In the genomic region with DNA sequence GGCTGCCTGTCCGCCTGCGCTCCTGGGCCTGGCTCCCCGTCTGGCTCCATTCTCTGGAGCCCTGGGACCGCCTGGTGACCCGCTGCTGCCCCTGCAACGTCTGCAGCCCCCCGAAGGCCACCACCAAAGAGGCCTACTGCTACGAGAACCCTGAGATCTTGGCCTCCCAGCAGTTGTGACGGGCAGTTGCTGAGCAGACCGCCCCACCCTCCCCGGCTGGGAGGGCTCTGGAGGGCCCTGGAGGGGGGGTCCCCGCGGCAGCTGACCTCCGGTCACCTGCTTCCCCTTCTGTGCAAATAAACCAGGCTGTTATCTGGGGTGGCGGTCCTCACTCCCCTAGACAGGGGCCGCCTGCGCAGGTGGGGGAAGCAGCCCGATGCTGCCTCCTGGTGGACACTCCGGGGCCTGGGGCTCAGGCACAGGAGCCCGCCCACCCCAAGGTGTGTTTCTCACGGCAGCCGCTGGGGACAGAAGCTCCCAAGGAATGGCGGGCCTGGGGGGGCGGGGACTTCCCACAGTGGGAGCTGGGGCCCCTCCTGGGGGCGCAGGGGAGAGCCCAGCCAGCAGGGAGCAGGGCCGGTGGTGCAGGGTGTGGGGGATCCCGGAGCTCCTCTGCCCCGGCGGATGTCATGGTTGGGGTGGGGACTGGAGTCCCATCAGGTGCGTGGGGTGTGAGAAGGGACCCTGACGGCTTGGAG, we compare ENCODE assay signal across 1 cellular context.
TF ChIP-seq lines count a peak whose summit lies in the region.

No MANE protein-coding gene starts in this region.

TF ChIP-seq in HepG2, 621 proteins besides CTCF, POLR2A, EP300 and RAD21 (continued from another document and continues in another):
- TF ChIP-seq, protein P1, sequence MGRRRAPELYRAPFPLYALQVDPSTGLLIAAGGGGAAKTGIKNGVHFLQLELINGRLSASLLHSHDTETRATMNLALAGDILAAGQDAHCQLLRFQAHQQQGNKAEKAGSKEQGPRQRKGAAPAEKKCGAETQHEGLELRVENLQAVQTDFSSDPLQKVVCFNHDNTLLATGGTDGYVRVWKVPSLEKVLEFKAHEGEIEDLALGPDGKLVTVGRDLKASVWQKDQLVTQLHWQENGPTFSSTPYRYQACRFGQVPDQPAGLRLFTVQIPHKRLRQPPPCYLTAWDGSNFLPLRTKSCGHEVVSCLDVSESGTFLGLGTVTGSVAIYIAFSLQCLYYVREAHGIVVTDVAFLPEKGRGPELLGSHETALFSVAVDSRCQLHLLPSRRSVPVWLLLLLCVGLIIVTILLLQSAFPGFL (CRISPR knock-in tag; IDR thresholded peaks at IDR 0.05) = no peak
- TF ChIP-seq EZH2 (conservative IDR thresholded peaks at IDR 0.05; ENCODE audit: low read depth, low read length) (no peak), PRPF4 (IDR thresholded peaks at IDR 0.05; ENCODE audit: low read depth, low read length, poor library complexity, severe bottlenecking) (no peak), ATF1 (CRISPR knock-in tag; IDR thresholded peaks at IDR 0.05) (no peak), NFYB (CRISPR knock-in tag; IDR thresholded peaks at IDR 0.05) (no peak), ZNF709 (CRISPR knock-in tag; IDR thresholded peaks at IDR 0.05) (peak; percentile 74; the same call in 1 of the 2 replicates), CBX2 (IDR thresholded peaks at IDR 0.05; ENCODE audit: low read depth, low read length) (no peak), CBX2 (CRISPR knock-in tag; IDR thresholded peaks at IDR 0.05; ENCODE audit: low read depth) (no peak), DPF2 (CRISPR knock-in tag; IDR thresholded peaks at IDR 0.05; ENCODE audit: borderline replicate concordance, low read depth) (no peak), FOXK2 (IDR thresholded peaks at IDR 0.05) (no peak), ZHX2 (IDR thresholded peaks at IDR 0.05; ENCODE audit: low read depth) (no peak), ZHX2 (CRISPR knock-in tag; IDR thresholded peaks at IDR 0.05; ENCODE audit: borderline replicate concordance) (0 out of 2 replicates have a peak, but pooled peaks have one; percentile 50), EED (CRISPR knock-in tag; IDR thresholded peaks at IDR 0.05) (no peak; the same call in 1 of the 2 replicates), ELF4 (CRISPR knock-in tag; IDR thresholded peaks at IDR 0.05; ENCODE audit: borderline replicate concordance) (no peak), ZNF446 (CRISPR knock-in tag; IDR thresholded peaks at IDR 0.05) (peak; percentile 34; the same call in 1 of the 2 replicates), KMT2B (CRISPR knock-in tag; IDR thresholded peaks at IDR 0.05) (peak; percentile 61; the same call in 1 of the 2 replicates), ZBTB1 (CRISPR knock-in tag; IDR thresholded peaks at IDR 0.05; ENCODE audit: borderline replicate concordance) (no peak), SMAD1 (CRISPR knock-in tag; IDR thresholded peaks at IDR 0.05; ENCODE audit: borderline replicate concordance, low read depth) (no peak; the same call in 1 of the 2 replicates), RELA (CRISPR knock-in tag; IDR thresholded peaks at IDR 0.05) (no peak; the same call in 1 of the 2 replicates), XBP1 (CRISPR knock-in tag; IDR thresholded peaks at IDR 0.05) (peak; percentile 66; the same call in 1 of the 2 replicates), FOSL2 (CRISPR knock-in tag; IDR thresholded peaks at IDR 0.05) (peak; percentile 39), ZNF674 (CRISPR knock-in tag; IDR thresholded peaks at IDR 0.05; ENCODE audit: low read depth) (no peak), SCMH1 (CRISPR knock-in tag; IDR thresholded peaks at IDR 0.05; ENCODE audit: borderline replicate concordance) (no peak), ELF3 (CRISPR knock-in tag; IDR thresholded peaks at IDR 0.05) (peak; percentile 51; the same call in 1 of the 2 replicates), ZNF180 (CRISPR knock-in tag; IDR thresholded peaks at IDR 0.05; ENCODE audit: borderline replicate concordance, low read depth) (no peak), UBTF (CRISPR knock-in tag; IDR thresholded peaks at IDR 0.05) (no peak; the same call in 1 of the 2 replicates)
- TF ChIP-seq, protein P2, sequence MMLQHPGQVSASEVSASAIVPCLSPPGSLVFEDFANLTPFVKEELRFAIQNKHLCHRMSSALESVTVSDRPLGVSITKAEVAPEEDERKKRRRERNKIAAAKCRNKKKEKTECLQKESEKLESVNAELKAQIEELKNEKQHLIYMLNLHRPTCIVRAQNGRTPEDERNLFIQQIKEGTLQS (CRISPR knock-in tag; IDR thresholded peaks at IDR 0.05) = no peak
- TF ChIP-seq, protein P3, sequence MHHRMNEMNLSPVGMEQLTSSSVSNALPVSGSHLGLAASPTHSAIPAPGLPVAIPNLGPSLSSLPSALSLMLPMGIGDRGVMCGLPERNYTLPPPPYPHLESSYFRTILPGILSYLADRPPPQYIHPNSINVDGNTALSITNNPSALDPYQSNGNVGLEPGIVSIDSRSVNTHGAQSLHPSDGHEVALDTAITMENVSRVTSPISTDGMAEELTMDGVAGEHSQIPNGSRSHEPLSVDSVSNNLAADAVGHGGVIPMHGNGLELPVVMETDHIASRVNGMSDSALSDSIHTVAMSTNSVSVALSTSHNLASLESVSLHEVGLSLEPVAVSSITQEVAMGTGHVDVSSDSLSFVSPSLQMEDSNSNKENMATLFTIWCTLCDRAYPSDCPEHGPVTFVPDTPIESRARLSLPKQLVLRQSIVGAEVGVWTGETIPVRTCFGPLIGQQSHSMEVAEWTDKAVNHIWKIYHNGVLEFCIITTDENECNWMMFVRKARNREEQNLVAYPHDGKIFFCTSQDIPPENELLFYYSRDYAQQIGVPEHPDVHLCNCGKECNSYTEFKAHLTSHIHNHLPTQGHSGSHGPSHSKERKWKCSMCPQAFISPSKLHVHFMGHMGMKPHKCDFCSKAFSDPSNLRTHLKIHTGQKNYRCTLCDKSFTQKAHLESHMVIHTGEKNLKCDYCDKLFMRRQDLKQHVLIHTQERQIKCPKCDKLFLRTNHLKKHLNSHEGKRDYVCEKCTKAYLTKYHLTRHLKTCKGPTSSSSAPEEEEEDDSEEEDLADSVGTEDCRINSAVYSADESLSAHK (CRISPR knock-in tag; IDR thresholded peaks at IDR 0.05; ENCODE audit: borderline replicate concordance) = no peak
- TF ChIP-seq, protein P4, sequence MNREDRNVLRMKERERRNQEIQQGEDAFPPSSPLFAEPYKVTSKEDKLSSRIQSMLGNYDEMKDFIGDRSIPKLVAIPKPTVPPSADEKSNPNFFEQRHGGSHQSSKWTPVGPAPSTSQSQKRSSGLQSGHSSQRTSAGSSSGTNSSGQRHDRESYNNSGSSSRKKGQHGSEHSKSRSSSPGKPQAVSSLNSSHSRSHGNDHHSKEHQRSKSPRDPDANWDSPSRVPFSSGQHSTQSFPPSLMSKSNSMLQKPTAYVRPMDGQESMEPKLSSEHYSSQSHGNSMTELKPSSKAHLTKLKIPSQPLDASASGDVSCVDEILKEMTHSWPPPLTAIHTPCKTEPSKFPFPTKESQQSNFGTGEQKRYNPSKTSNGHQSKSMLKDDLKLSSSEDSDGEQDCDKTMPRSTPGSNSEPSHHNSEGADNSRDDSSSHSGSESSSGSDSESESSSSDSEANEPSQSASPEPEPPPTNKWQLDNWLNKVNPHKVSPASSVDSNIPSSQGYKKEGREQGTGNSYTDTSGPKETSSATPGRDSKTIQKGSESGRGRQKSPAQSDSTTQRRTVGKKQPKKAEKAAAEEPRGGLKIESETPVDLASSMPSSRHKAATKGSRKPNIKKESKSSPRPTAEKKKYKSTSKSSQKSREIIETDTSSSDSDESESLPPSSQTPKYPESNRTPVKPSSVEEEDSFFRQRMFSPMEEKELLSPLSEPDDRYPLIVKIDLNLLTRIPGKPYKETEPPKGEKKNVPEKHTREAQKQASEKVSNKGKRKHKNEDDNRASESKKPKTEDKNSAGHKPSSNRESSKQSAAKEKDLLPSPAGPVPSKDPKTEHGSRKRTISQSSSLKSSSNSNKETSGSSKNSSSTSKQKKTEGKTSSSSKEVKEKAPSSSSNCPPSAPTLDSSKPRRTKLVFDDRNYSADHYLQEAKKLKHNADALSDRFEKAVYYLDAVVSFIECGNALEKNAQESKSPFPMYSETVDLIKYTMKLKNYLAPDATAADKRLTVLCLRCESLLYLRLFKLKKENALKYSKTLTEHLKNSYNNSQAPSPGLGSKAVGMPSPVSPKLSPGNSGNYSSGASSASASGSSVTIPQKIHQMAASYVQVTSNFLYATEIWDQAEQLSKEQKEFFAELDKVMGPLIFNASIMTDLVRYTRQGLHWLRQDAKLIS (CRISPR knock-in tag; IDR thresholded peaks at IDR 0.05) = no peak; the same call in 1 of the 2 replicates
- TF ChIP-seq, protein P5, sequence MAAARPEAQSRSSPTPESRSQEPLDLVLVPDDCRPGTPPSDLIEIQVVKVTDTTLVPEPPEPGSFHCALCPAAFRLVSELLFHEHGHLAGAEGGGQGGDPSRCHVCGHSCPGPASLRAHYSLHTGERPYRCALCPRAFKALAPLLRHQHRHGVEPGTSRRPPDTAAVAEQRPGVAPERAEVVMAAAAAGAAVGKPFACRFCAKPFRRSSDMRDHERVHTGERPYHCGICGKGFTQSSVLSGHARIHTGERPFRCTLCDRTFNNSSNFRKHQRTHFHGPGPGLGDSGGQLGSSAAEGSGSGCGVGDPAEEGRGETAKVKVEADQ (CRISPR knock-in tag; IDR thresholded peaks at IDR 0.05; ENCODE audit: borderline replicate concordance) = no peak
- TF ChIP-seq, protein P6, sequence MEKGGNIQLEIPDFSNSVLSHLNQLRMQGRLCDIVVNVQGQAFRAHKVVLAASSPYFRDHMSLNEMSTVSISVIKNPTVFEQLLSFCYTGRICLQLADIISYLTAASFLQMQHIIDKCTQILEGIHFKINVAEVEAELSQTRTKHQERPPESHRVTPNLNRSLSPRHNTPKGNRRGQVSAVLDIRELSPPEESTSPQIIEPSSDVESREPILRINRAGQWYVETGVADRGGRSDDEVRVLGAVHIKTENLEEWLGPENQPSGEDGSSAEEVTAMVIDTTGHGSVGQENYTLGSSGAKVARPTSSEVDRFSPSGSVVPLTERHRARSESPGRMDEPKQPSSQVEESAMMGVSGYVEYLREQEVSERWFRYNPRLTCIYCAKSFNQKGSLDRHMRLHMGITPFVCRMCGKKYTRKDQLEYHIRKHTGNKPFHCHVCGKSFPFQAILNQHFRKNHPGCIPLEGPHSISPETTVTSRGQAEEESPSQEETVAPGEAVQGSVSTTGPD (CRISPR knock-in tag; IDR thresholded peaks at IDR 0.05) = no peak
